10 cellular contexts compared by ENCODE assay signal in the genomic region with DNA sequence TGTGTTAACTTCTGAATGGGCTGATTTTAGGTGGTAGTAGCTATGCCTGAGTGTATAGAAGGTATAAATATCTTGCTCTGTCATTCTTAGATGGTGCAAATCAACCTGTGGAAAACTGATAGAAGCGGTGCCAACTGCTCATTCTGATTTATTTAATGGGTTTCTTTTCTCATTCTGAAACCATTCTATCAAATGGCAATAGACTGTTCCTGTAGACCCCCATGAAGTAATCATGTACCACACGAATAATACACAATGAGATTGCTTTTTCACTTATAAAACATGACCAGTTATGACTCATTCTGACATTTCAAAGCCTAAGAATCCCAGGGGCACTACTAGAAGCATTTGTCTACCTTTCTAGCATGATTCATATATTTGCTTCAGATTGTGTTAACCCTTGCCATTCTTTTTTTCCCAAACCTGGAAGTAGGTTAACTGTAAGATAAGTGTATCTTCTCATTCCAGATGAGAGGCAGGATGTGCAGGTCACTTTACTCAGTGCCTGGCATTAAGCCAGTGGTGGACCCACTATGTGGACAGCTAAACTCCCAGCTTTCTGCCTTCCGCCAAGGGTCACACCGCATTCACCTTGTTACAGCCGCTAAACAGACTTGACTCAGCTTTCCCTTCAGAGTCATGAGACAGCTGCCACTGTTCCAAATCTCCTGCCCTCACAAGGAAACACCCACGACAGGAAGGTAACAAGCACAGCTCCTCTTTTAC. TPM values are rescaled to one million over a fixed set of nuclear protein-coding genes. Genes with fewer than 3 reads are reported as not detected.
A peak's percentile ranks its signal among the peaks of the same experiment; 100 is the strongest.
DNase-seq lines count a peak whose midpoint lies in the region; ATAC-seq and TF ChIP-seq lines count a peak whose summit lies in the region.
"Had no signal": no experiment of that assay in that cellular context is flagged by ENCODE, and none has a peak within 500 bp of the region (broad histone marks: within the 10 kb centered on the region; RNA-seq: fewer than 3 reads in every experiment).

No MANE protein-coding gene starts in this region.

- H3K36me3 ChIP-seq in right lobe of liver (no peaks in the 10 kb centered on the region), tibial artery (no peaks in the 10 kb centered on the region), spleen (no peaks in the 10 kb centered on the region)

- H3K36me3 Mint-ChIP-seq in activated naive CD4-positive, alpha-beta T cell treated with anti-CD3 and anti-CD28 coated beads, Interleukin-2, amount 50 U/mL, for 72 hours: no peaks in the 10 kb centered on the region

- TF ChIP-seq POLR2A in right lobe of liver (IDR thresholded peaks at IDR 0.05) (no peak), spleen (IDR thresholded peaks at IDR 0.05) (no peak)

- TF ChIP-seq RAD21 in Ishikawa (IDR thresholded peaks at IDR 0.05; ENCODE audit: low read depth): no peak

- peak; percentile 85 to 92 for ATAC-seq in activated naive CD4-positive, alpha-beta T cell treated with anti-CD3 and anti-CD28 coated beads, Interleukin-2, amount 50 U/mL, for 72 hours
- ATAC-seq in right lobe of liver: peak in 3 of 4 donors; percentile 6 to 77 (median 67)
- no peak for ATAC-seq in GM18517 (IDR thresholded peaks at IDR 0.05; ENCODE audit: unreplicated experiment)

- intact Hi-C loops in right lobe of liver (cut with DNase I): no loop called here
- intact Hi-C loops in tibial artery (cut with DNase I; ENCODE audit: low total_unique reads): no loop called here
- intact Hi-C loops in spleen (cut with DNase I; ENCODE audit: low total_unique reads): no loop called here

- no peak for TF ChIP-seq EP300 in Ishikawa (IDR thresholded peaks at IDR 0.05; ENCODE audit: borderline replicate concordance)

- H3K4me3 ChIP-seq in right lobe of liver: no peak overlapping the region
- H3K4me3 ChIP-seq in tibial artery: no peak overlapping the region
- no peak overlapping the region for H3K4me3 ChIP-seq in spleen

- H3K9me3 ChIP-seq in right lobe of liver (no peaks in the 10 kb centered on the region), tibial artery (no peaks in the 10 kb centered on the region), spleen (no peaks in the 10 kb centered on the region)

- H3K27ac Mint-ChIP-seq in activated naive CD4-positive, alpha-beta T cell treated with anti-CD3 and anti-CD28 coated beads, Interleukin-2, amount 50 U/mL, for 72 hours: peak overlapping the region; percentile 69 to 70

- 45% methylated on average over 5 of the region's 6 CpGs for WGBS in right lobe of liver (ENCODE audit: insufficient coverage, low coverage, low lambda C conversion rate, missing lambda C conversion rate)
- 35 to 56% (median 44%) methylated on average over 6 of the region's 6 CpGs for WGBS in spleen, 5 donors

- H3K4me1 ChIP-seq in right lobe of liver (no peaks in the 10 kb centered on the region), tibial artery (no peaks in the 10 kb centered on the region), spleen (no peaks in the 10 kb centered on the region)

- no peak for TF ChIP-seq CTCF in right lobe of liver (IDR thresholded peaks at IDR 0.05)
- no peak for TF ChIP-seq CTCF in tibial artery (IDR thresholded peaks at IDR 0.05)
- no peak for TF ChIP-seq CTCF in spleen (IDR thresholded peaks at IDR 0.05 in 8 of 11, conservative IDR thresholded peaks at IDR 0.05 in 3 of 11)

- no peaks in the 10 kb centered on the region for H3K9me3 Mint-ChIP-seq in activated naive CD4-positive, alpha-beta T cell treated with anti-CD3 and anti-CD28 coated beads, Interleukin-2, amount 50 U/mL, for 72 hours

- no peaks in the 10 kb centered on the region for H3K27me3 ChIP-seq in right lobe of liver
- peaks cover 0 to 19% of the 10 kb centered on the region in 2 donors for H3K27me3 ChIP-seq in tibial artery
- H3K27me3 ChIP-seq in spleen (replicated peaks in 1 of 7): peaks cover 0 to 21% (median 0%) of the 10 kb centered on the region in 7 donors

- DNase-seq in AG08395 (ENCODE audit: low spot score) (peak; percentile 41), right lobe of liver (peak in 2 of 3 donors; percentile 19 to 47), DMS 273 treated with DMSO at 0.1 percent for 48 hours (lab: John Stamatoyannopoulos, UW) (no peak), tibial artery (no peak), spleen (no peak)
- DNase-seq in activated naive CD4-positive, alpha-beta T cell treated with anti-CD3 and anti-CD28 coated beads, Interleukin-2, amount 50 U/mL, for 72 hours (ENCODE audit: low spot score in 2 of 2): peak; percentile 50 to 65
- DNase-seq: DMS79 treated with DMSO at 0.1 percent for 48 hours, NCI-H526 had no signal

- no peak overlapping the region for H3K27ac ChIP-seq in right lobe of liver
- no peak overlapping the region for H3K27ac ChIP-seq in tibial artery
- no peak overlapping the region for H3K27ac ChIP-seq in spleen

TF ChIP-seq in Ishikawa, 13 proteins besides CTCF, POLR2A, EP300 and RAD21:
- TF ChIP-seq USF1 (IDR thresholded peaks at IDR 0.05) (no peak), TEAD4 (IDR thresholded peaks at IDR 0.05) (0 out of 2 replicates have a peak, but pooled peaks have one; percentile 4)
TF ChIP-seq in Ishikawa: peak in this region for 1.

RNA-seq across cellular contexts. Expression of gene SLC16A11, which starts 16.4 kb away (rescaled TPM):
- total RNA-seq in activated naive CD4-positive, alpha-beta T cell treated with anti-CD3 and anti-CD28 coated beads, Interleukin-2, amount 50 U/mL, for 72 hours: 1 to 10 TPM in 1 of 2 donors, under 1 TPM in 1; 0.30 to 1.1 TPM
- 10 to 100 TPM in 1 of 6 experiments, 1 to 10 TPM in 4, under 1 TPM in 1; 0.84 to 10.2 (median 2.4) TPM for total RNA-seq in right lobe of liver
- 1 to 10 TPM in 5 of 7 donors, under 1 TPM in 1, not detected in 1; 0.51 to 3.6 (median 2.9) TPM for total RNA-seq in spleen
- polyA plus RNA-seq in spleen: 1 to 10 TPM; 1.9 to 3.9 (median 2.1) TPM

RNA-seq across cellular contexts. Expression of gene CLEC10A, which starts 19.7 kb away (rescaled TPM):
- not detected for total RNA-seq in activated naive CD4-positive, alpha-beta T cell treated with anti-CD3 and anti-CD28 coated beads, Interleukin-2, amount 50 U/mL, for 72 hours
- total RNA-seq in right lobe of liver (1 to 10 TPM in 4 of 6 experiments, under 1 TPM in 2; 0.77 to 2.6 (median 1.5) TPM), spleen (10 to 100 TPM in 2 of 7 donors, 1 to 10 TPM in 4, under 1 TPM in 1; 0.85 to 19.5 (median 7.1) TPM)
- polyA plus RNA-seq in spleen: 10 to 100 TPM in 1 of 3 donors, 1 to 10 TPM in 2; 2.2 to 22.2 (median 6.3) TPM

RNA-seq across cellular contexts. Expression of gene SLC16A13, which starts 24.5 kb away (rescaled TPM):
- total RNA-seq in activated naive CD4-positive, alpha-beta T cell treated with anti-CD3 and anti-CD28 coated beads, Interleukin-2, amount 50 U/mL, for 72 hours: 10 to 100 TPM in 1 of 2 donors, 1 to 10 TPM in 1; 5.0 to 10.5 TPM
- total RNA-seq in right lobe of liver (10 to 100 TPM; 14.7 to 66.4 (median 39.5) TPM), spleen (10 to 100 TPM in 2 of 7 donors, 1 to 10 TPM in 5; 4.0 to 15.3 (median 7.6) TPM)
- 1 to 10 TPM; 1.7 to 5.4 (median 1.8) TPM for polyA plus RNA-seq in spleen

RNA-seq across cellular contexts. Expression of gene BCL6B, which starts 37.5 kb away (rescaled TPM):
- total RNA-seq in activated naive CD4-positive, alpha-beta T cell treated with anti-CD3 and anti-CD28 coated beads, Interleukin-2, amount 50 U/mL, for 72 hours: under 1 TPM; 0.59 to 0.86 TPM
- total RNA-seq in right lobe of liver (1 to 10 TPM in 5 of 6 experiments, under 1 TPM in 1; 0.71 to 3.5 (median 1.5) TPM), spleen (10 to 100 TPM; 12.9 to 92.5 (median 23.2) TPM)
- 10 to 100 TPM in 1 of 3 donors, 1 to 10 TPM in 2; 4.2 to 16.6 (median 6.9) TPM for polyA plus RNA-seq in spleen

RNA-seq across cellular contexts. Expression of gene RNASEK, which starts 47.9 kb away (rescaled TPM):
- total RNA-seq in activated naive CD4-positive, alpha-beta T cell treated with anti-CD3 and anti-CD28 coated beads, Interleukin-2, amount 50 U/mL, for 72 hours: 100 to 1,000 TPM; 127 to 217 TPM
- total RNA-seq in right lobe of liver: 100 to 1,000 TPM in 3 of 6 experiments, 10 to 100 TPM in 3; 72.5 to 141 (median 108) TPM
- 100 to 1,000 TPM; 224 to 335 (median 271) TPM for total RNA-seq in spleen
- polyA plus RNA-seq in spleen: 100 to 1,000 TPM; 369 to 504 (median 411) TPM

Comparison
In these comparisons a context has a peak if more than half of its experiments do, and no peak if none do; other contexts are left out.
1. DNase-seq: peak in AG08395 (single experiment), activated naive CD4-positive, alpha-beta T cell treated with anti-CD3 and anti-CD28 coated beads, Interleukin-2, amount 50 U/mL, for 72 hours (2 of 2) and right lobe of liver (2 of 3); none in DMS 273 treated with DMSO at 0.1 percent for 48 hours (single experiment), tibial artery (0 of 2) and spleen (single experiment).